Comparison of ENCODE assay signal across 1 cellular context in the genomic region with DNA sequence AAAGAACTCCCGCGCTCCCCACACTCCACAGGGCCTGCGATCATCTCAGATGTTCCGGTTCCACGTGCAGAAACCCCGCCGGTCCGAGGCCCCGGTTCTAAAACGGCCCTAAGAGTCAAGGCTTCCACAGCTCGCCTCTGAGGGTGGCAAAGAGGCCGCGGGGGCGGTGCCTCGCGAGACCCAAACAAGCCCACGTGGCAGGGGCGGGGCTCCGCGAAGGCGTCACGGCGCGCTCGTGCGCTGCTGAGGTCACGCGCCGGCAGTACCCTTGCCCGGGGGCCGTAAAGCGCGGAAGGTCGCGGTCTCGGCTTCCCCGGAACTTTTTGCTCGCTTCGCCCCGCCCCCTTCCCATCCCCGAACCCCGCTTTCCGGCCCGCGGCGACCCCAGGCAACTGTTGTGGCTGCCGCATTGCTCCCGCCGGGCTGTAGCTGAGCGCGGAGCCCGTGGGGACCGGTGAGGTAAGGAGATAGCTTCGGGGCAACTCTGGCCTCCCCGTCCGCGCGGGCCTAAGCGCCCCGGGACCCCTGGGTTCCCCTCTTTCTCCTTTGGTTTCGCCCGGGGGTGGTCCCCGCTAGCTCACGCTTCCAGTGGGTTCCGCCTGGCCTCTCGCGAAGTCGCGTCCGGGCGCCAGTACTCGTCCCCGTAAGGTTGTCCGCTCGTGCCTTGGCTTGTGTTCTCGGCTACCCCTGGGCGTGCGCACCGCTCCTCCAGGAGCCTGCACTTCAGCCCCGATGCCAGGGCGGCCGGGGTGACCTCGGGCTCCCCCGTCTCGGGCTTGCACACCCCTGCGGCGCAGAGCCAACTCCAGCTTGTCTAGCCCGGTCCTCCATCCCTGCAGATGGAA.
A peak's percentile ranks its signal among the peaks of the same experiment; 100 is the strongest.
TF ChIP-seq lines count a peak whose summit lies in the region.

A gene (plus strand): TSS at position 351 of the 845 bp plus-strand sequence. CDS start 6,161 bp downstream, outside the sequence.

TF ChIP-seq in HepG2, 621 proteins besides CTCF, POLR2A, EP300 and RAD21 (continued from another document and continues in another):
- TF ChIP-seq ZNF501 (CRISPR knock-in tag; IDR thresholded peaks at IDR 0.05) (0 out of 2 replicates have a peak, but pooled peaks have one; percentile 35), HDAC2 (CRISPR knock-in tag; IDR thresholded peaks at IDR 0.05) (peak; percentile 80; the same call in 1 of the 2 replicates), ZMYM4 (CRISPR knock-in tag; IDR thresholded peaks at IDR 0.05) (peak; percentile 75), RARA (CRISPR knock-in tag; IDR thresholded peaks at IDR 0.05) (peak; percentile 47), GATAD2A (CRISPR knock-in tag; IDR thresholded peaks at IDR 0.05) (peak; percentile 41; the same call in 1 of the 2 replicates), YEATS4 (CRISPR knock-in tag; IDR thresholded peaks at IDR 0.05; ENCODE audit: borderline replicate concordance) (peak; percentile 64), SP4 (CRISPR knock-in tag; IDR thresholded peaks at IDR 0.05) (peak; percentile 76), HDAC1 (CRISPR knock-in tag; IDR thresholded peaks at IDR 0.05) (peak; percentile 64; the same call in 1 of the 2 replicates), CEBPG (CRISPR knock-in tag; IDR thresholded peaks at IDR 0.05) (0 out of 2 replicates have a peak, but pooled peaks have one; percentile 25), NCOA1 (CRISPR knock-in tag; IDR thresholded peaks at IDR 0.05) (0 out of 2 replicates have a peak, but pooled peaks have one; percentile 47), TBX2 (CRISPR knock-in tag; IDR thresholded peaks at IDR 0.05; ENCODE audit: borderline replicate concordance) (peak; percentile 77; the same call in 1 of the 2 replicates), KMT2A (CRISPR knock-in tag; IDR thresholded peaks at IDR 0.05) (peak; percentile 38; the same call in 1 of the 2 replicates), RBFOX2 (IDR thresholded peaks at IDR 0.05; ENCODE audit: low read depth, low read length) (peak; percentile 70), ERF (CRISPR knock-in tag; IDR thresholded peaks at IDR 0.05) (peak; percentile 62; the same call in 1 of the 2 replicates), ELF1 (CRISPR knock-in tag; IDR thresholded peaks at IDR 0.05) (peak; percentile 65), SAP130 (CRISPR knock-in tag; IDR thresholded peaks at IDR 0.05; ENCODE audit: low read depth) (peak; percentile 91), ZNF446 (CRISPR knock-in tag; IDR thresholded peaks at IDR 0.05) (0 out of 2 replicates have a peak, but pooled peaks have one; percentile 21), ZSCAN21 (CRISPR knock-in tag; IDR thresholded peaks at IDR 0.05; ENCODE audit: borderline replicate concordance) (peak; percentile 61; the same call in 1 of the 2 replicates), TEAD3 (CRISPR knock-in tag; optimal IDR thresholded peaks at IDR 0.05; ENCODE audit: borderline replicate concordance) (peak; percentile 27), HNRNPLL (IDR thresholded peaks at IDR 0.05; ENCODE audit: low read depth, low read length, poor library complexity, severe bottlenecking) (peak; percentile 64), FOXA3 (CRISPR knock-in tag; IDR thresholded peaks at IDR 0.05) (peak; percentile 56), CCDC6 (CRISPR knock-in tag; IDR thresholded peaks at IDR 0.05) (peak; percentile 27; the same call in 1 of the 2 replicates)
- TF ChIP-seq, protein P1, sequence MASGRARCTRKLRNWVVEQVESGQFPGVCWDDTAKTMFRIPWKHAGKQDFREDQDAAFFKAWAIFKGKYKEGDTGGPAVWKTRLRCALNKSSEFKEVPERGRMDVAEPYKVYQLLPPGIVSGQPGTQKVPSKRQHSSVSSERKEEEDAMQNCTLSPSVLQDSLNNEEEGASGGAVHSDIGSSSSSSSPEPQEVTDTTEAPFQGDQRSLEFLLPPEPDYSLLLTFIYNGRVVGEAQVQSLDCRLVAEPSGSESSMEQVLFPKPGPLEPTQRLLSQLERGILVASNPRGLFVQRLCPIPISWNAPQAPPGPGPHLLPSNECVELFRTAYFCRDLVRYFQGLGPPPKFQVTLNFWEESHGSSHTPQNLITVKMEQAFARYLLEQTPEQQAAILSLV (CRISPR knock-in tag; IDR thresholded peaks at IDR 0.05; ENCODE audit: borderline replicate concordance), result peak; percentile 39; the same call in 1 of the 2 replicates
- TF ChIP-seq, protein P2, sequence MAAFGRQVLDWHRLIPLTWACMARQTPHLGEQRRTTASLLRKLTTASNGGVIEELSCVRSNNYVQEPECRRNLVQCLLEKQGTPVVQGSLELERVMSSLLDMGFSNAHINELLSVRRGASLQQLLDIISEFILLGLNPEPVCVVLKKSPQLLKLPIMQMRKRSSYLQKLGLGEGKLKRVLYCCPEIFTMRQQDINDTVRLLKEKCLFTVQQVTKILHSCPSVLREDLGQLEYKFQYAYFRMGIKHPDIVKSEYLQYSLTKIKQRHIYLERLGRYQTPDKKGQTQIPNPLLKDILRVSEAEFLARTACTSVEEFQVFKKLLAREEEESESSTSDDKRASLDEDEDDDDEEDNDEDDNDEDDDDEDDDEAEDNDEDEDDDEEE (CRISPR knock-in tag; IDR thresholded peaks at IDR 0.05), result 0 out of 2 replicates have a peak, but pooled peaks have one; percentile 27
- TF ChIP-seq, protein P3, sequence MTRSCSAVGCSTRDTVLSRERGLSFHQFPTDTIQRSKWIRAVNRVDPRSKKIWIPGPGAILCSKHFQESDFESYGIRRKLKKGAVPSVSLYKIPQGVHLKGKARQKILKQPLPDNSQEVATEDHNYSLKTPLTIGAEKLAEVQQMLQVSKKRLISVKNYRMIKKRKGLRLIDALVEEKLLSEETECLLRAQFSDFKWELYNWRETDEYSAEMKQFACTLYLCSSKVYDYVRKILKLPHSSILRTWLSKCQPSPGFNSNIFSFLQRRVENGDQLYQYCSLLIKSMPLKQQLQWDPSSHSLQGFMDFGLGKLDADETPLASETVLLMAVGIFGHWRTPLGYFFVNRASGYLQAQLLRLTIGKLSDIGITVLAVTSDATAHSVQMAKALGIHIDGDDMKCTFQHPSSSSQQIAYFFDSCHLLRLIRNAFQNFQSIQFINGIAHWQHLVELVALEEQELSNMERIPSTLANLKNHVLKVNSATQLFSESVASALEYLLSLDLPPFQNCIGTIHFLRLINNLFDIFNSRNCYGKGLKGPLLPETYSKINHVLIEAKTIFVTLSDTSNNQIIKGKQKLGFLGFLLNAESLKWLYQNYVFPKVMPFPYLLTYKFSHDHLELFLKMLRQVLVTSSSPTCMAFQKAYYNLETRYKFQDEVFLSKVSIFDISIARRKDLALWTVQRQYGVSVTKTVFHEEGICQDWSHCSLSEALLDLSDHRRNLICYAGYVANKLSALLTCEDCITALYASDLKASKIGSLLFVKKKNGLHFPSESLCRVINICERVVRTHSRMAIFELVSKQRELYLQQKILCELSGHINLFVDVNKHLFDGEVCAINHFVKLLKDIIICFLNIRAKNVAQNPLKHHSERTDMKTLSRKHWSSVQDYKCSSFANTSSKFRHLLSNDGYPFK (CRISPR knock-in tag; IDR thresholded peaks at IDR 0.05; ENCODE audit: borderline replicate concordance), result peak; percentile 80; the same call in 1 of the 2 replicates
- TF ChIP-seq, protein P4, sequence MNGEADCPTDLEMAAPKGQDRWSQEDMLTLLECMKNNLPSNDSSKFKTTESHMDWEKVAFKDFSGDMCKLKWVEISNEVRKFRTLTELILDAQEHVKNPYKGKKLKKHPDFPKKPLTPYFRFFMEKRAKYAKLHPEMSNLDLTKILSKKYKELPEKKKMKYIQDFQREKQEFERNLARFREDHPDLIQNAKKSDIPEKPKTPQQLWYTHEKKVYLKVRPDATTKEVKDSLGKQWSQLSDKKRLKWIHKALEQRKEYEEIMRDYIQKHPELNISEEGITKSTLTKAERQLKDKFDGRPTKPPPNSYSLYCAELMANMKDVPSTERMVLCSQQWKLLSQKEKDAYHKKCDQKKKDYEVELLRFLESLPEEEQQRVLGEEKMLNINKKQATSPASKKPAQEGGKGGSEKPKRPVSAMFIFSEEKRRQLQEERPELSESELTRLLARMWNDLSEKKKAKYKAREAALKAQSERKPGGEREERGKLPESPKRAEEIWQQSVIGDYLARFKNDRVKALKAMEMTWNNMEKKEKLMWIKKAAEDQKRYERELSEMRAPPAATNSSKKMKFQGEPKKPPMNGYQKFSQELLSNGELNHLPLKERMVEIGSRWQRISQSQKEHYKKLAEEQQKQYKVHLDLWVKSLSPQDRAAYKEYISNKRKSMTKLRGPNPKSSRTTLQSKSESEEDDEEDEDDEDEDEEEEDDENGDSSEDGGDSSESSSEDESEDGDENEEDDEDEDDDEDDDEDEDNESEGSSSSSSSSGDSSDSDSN (CRISPR knock-in tag; IDR thresholded peaks at IDR 0.05), result peak; percentile 18; the same call in 1 of the 2 replicates
- TF ChIP-seq, protein P5, sequence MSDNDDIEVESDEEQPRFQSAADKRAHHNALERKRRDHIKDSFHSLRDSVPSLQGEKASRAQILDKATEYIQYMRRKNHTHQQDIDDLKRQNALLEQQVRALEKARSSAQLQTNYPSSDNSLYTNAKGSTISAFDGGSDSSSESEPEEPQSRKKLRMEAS (IDR thresholded peaks at IDR 0.05), result peak; percentile 87
- TF ChIP-seq, protein P6, sequence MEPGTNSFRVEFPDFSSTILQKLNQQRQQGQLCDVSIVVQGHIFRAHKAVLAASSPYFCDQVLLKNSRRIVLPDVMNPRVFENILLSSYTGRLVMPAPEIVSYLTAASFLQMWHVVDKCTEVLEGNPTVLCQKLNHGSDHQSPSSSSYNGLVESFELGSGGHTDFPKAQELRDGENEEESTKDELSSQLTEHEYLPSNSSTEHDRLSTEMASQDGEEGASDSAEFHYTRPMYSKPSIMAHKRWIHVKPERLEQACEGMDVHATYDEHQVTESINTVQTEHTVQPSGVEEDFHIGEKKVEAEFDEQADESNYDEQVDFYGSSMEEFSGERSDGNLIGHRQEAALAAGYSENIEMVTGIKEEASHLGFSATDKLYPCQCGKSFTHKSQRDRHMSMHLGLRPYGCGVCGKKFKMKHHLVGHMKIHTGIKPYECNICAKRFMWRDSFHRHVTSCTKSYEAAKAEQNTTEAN (CRISPR knock-in tag; conservative IDR thresholded peaks at IDR 0.05), result 0 out of 2 replicates have a peak, but pooled peaks have one; percentile 37
- TF ChIP-seq, protein P7, sequence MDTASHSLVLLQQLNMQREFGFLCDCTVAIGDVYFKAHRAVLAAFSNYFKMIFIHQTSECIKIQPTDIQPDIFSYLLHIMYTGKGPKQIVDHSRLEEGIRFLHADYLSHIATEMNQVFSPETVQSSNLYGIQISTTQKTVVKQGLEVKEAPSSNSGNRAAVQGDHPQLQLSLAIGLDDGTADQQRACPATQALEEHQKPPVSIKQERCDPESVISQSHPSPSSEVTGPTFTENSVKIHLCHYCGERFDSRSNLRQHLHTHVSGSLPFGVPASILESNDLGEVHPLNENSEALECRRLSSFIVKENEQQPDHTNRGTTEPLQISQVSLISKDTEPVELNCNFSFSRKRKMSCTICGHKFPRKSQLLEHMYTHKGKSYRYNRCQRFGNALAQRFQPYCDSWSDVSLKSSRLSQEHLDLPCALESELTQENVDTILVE (CRISPR knock-in tag; IDR thresholded peaks at IDR 0.05), result peak; percentile 48; the same call in 1 of the 2 replicates
- TF ChIP-seq, protein P8, sequence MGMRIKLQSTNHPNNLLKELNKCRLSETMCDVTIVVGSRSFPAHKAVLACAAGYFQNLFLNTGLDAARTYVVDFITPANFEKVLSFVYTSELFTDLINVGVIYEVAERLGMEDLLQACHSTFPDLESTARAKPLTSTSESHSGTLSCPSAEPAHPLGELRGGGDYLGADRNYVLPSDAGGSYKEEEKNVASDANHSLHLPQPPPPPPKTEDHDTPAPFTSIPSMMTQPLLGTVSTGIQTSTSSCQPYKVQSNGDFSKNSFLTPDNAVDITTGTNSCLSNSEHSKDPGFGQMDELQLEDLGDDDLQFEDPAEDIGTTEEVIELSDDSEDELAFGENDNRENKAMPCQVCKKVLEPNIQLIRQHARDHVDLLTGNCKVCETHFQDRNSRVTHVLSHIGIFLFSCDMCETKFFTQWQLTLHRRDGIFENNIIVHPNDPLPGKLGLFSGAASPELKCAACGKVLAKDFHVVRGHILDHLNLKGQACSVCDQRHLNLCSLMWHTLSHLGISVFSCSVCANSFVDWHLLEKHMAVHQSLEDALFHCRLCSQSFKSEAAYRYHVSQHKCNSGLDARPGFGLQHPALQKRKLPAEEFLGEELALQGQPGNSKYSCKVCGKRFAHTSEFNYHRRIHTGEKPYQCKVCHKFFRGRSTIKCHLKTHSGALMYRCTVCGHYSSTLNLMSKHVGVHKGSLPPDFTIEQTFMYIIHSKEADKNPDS (CRISPR knock-in tag; IDR thresholded peaks at IDR 0.05), result 0 out of 2 replicates have a peak, but pooled peaks have one; percentile 47
- TF ChIP-seq, protein P9, sequence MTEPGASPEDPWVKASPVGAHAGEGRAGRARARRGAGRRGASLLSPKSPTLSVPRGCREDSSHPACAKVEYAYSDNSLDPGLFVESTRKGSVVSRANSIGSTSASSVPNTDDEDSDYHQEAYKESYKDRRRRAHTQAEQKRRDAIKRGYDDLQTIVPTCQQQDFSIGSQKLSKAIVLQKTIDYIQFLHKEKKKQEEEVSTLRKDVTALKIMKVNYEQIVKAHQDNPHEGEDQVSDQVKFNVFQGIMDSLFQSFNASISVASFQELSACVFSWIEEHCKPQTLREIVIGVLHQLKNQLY (CRISPR knock-in tag; IDR thresholded peaks at IDR 0.05), result peak; percentile 86
- TF ChIP-seq, protein P10, sequence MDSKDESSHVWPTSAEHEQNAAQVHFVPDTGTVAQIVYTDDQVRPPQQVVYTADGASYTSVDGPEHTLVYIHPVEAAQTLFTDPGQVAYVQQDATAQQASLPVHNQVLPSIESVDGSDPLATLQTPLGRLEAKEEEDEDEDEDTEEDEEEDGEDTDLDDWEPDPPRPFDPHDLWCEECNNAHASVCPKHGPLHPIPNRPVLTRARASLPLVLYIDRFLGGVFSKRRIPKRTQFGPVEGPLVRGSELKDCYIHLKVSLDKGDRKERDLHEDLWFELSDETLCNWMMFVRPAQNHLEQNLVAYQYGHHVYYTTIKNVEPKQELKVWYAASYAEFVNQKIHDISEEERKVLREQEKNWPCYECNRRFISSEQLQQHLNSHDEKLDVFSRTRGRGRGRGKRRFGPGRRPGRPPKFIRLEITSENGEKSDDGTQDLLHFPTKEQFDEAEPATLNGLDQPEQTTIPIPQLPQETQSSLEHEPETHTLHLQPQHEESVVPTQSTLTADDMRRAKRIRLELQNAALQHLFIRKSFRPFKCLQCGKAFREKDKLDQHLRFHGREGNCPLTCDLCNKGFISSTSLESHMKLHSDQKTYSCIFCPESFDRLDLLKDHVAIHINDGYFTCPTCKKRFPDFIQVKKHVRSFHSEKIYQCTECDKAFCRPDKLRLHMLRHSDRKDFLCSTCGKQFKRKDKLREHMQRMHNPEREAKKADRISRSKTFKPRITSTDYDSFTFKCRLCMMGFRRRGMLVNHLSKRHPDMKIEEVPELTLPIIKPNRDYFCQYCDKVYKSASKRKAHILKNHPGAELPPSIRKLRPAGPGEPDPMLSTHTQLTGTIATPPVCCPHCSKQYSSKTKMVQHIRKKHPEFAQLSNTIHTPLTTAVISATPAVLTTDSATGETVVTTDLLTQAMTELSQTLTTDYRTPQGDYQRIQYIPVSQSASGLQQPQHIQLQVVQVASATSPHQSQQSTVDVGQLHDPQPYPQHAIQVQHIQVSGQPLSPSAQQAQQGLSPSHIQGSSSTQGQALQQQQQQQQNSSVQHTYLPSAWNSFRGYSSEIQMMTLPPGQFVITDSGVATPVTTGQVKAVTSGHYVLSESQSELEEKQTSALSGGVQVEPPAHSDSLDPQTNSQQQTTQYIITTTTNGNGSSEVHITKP (CRISPR knock-in tag; IDR thresholded peaks at IDR 0.05; ENCODE audit: low read depth), result peak; percentile 95
- TF ChIP-seq, protein P11, sequence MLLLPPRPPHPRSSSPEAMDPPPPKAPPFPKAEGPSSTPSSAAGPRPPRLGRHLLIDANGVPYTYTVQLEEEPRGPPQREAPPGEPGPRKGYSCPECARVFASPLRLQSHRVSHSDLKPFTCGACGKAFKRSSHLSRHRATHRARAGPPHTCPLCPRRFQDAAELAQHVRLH (CRISPR knock-in tag; IDR thresholded peaks at IDR 0.05; ENCODE audit: borderline replicate concordance, low read depth), result peak; percentile 70; the same call in 1 of the 2 replicates
